ENCODE assay signal across 1 cellular context in genomic region chr14:68210729-68211299, GRCh38.
TF ChIP-seq lines count a peak whose summit lies in the region.

No MANE protein-coding gene starts in this region.

TF ChIP-seq in GM12878, 131 proteins besides CTCF, POLR2A, EP300 and RAD21 (continued from another document):
- TF ChIP-seq ZNF592 (IDR thresholded peaks at IDR 0.05): peak; percentile 90; the same call in 1 of the 2 replicates
- peak; percentile 95 for TF ChIP-seq NR2F1 (conservative IDR thresholded peaks at IDR 0.05)
- TF ChIP-seq HDAC6 (IDR thresholded peaks at IDR 0.05; ENCODE audit: unreplicated experiment): no peak
- peak; percentile 35 for TF ChIP-seq RELA (IDR thresholded peaks at IDR 0.05; ENCODE audit: borderline replicate concordance, partially characterized antibody)
- TF ChIP-seq, protein P1, sequence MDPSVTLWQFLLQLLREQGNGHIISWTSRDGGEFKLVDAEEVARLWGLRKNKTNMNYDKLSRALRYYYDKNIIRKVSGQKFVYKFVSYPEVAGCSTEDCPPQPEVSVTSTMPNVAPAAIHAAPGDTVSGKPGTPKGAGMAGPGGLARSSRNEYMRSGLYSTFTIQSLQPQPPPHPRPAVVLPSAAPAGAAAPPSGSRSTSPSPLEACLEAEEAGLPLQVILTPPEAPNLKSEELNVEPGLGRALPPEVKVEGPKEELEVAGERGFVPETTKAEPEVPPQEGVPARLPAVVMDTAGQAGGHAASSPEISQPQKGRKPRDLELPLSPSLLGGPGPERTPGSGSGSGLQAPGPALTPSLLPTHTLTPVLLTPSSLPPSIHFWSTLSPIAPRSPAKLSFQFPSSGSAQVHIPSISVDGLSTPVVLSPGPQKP (IDR thresholded peaks at IDR 0.05; ENCODE audit: low read depth, low read length): no peak
- no peak for TF ChIP-seq SMAD1 (IDR thresholded peaks at IDR 0.05; ENCODE audit: low read depth, partially characterized antibody)
- no peak for TF ChIP-seq PRDM15 (CRISPR knock-in tag; IDR thresholded peaks at IDR 0.05)
- TF ChIP-seq YY1 (IDR thresholded peaks at IDR 0.05; ENCODE audit: low read depth, low read length): peak; percentile 40
- TF ChIP-seq ZBTB11 (CRISPR knock-in tag; IDR thresholded peaks at IDR 0.05): no peak
- peak; percentile 25; the same call in 1 of the 2 replicates for TF ChIP-seq SMC3 (IDR thresholded peaks at IDR 0.05; ENCODE audit: borderline replicate concordance, low read length)
- TF ChIP-seq RBBP5 (conservative IDR thresholded peaks at IDR 0.05): no peak
- TF ChIP-seq, protein P2, sequence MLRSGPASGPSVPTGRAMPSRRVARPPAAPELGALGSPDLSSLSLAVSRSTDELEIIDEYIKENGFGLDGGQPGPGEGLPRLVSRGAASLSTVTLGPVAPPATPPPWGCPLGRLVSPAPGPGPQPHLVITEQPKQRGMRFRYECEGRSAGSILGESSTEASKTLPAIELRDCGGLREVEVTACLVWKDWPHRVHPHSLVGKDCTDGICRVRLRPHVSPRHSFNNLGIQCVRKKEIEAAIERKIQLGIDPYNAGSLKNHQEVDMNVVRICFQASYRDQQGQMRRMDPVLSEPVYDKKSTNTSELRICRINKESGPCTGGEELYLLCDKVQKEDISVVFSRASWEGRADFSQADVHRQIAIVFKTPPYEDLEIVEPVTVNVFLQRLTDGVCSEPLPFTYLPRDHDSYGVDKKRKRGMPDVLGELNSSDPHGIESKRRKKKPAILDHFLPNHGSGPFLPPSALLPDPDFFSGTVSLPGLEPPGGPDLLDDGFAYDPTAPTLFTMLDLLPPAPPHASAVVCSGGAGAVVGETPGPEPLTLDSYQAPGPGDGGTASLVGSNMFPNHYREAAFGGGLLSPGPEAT (IDR thresholded peaks at IDR 0.05; ENCODE audit: low read depth): peak; percentile 93
- no peak for TF ChIP-seq SIX5 (IDR thresholded peaks at IDR 0.05; ENCODE audit: low read depth, low read length, severe bottlenecking)
- TF ChIP-seq SREBF1 (IDR thresholded peaks at IDR 0.05; ENCODE audit: low read length): no peak
- TF ChIP-seq JUND (IDR thresholded peaks at IDR 0.05; ENCODE audit: low read depth, low read length): peak; percentile 69; the same call in 1 of the 2 replicates
- TF ChIP-seq, protein P3, sequence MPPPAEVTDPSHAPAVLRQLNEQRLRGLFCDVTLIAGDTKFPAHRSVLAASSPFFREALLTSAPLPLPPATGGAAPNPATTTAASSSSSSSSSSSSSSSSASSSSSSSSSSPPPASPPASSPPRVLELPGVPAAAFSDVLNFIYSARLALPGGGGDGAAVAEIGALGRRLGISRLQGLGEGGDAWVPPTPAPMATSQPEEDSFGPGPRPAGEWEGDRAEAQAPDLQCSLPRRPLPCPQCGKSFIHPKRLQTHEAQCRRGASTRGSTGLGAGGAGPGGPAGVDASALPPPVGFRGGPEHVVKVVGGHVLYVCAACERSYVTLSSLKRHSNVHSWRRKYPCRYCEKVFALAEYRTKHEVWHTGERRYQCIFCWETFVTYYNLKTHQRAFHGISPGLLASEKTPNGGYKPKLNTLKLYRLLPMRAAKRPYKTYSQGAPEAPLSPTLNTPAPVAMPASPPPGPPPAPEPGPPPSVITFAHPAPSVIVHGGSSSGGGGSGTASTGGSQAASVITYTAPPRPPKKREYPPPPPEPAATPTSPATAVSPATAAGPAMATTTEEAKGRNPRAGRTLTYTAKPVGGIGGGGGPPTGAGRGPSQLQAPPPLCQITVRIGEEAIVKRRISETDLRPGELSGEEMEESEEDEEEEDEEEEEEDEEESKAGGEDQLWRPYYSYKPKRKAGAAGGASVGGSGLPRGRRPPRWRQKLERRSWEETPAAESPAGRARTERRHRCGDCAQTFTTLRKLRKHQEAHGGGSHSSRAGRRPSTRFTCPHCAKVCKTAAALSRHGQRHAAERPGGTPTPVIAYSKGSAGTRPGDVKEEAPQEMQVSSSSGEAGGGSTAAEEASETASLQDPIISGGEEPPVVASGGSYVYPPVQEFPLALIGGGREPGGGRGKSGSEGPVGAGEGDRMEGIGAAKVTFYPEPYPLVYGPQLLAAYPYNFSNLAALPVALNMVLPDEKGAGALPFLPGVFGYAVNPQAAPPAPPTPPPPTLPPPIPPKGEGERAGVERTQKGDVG (CRISPR knock-in tag; IDR thresholded peaks at IDR 0.05): no peak
- peak; percentile 85 to 87 for TF ChIP-seq BHLHE40 (IDR thresholded peaks at IDR 0.05; ENCODE audit: borderline replicate concordance in 1 of 2, low read depth in 2 of 2, low read length in 1 of 2)
- peak; percentile 20 for TF ChIP-seq SP1 (IDR thresholded peaks at IDR 0.05; ENCODE audit: low read depth, low read length)
- peak; percentile 17; the same call in 1 of the 2 replicates for TF ChIP-seq BACH1 (IDR thresholded peaks at IDR 0.05; ENCODE audit: borderline replicate concordance)
- TF ChIP-seq TCF7 (IDR thresholded peaks at IDR 0.05; ENCODE audit: borderline replicate concordance): no peak
- TF ChIP-seq CBX3 (IDR thresholded peaks at IDR 0.05; ENCODE audit: borderline replicate concordance, low read depth): no peak
- no peak for TF ChIP-seq IRF3 (IDR thresholded peaks at IDR 0.05)
- no peak for TF ChIP-seq CHD4 (IDR thresholded peaks at IDR 0.05)
- peak; percentile 85 for TF ChIP-seq PKNOX1 (IDR thresholded peaks at IDR 0.05)
- no peak for TF ChIP-seq EZH2 (IDR thresholded peaks at IDR 0.05; ENCODE audit: borderline replicate concordance, control insufficient read depth, low read depth, low read length)
- TF ChIP-seq IKZF1 (conservative IDR thresholded peaks at IDR 0.05): peak; percentile 85
- TF ChIP-seq, protein P4, sequence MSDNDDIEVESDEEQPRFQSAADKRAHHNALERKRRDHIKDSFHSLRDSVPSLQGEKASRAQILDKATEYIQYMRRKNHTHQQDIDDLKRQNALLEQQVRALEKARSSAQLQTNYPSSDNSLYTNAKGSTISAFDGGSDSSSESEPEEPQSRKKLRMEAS (IDR thresholded peaks at IDR 0.05; ENCODE audit: low read depth, low read length): peak; percentile 88
- TF ChIP-seq ZNF207 (IDR thresholded peaks at IDR 0.05; ENCODE audit: borderline replicate concordance): no peak
- TF ChIP-seq SRF (IDR thresholded peaks at IDR 0.05; ENCODE audit: low read depth in 2 of 2, low read length in 2 of 2): no peak
- TF ChIP-seq NFIC (IDR thresholded peaks at IDR 0.05; ENCODE audit: low read depth, low read length): peak; percentile 91
- TF ChIP-seq ESRRA (IDR thresholded peaks at IDR 0.05; ENCODE audit: low read length): no peak
